In the genomic region with DNA sequence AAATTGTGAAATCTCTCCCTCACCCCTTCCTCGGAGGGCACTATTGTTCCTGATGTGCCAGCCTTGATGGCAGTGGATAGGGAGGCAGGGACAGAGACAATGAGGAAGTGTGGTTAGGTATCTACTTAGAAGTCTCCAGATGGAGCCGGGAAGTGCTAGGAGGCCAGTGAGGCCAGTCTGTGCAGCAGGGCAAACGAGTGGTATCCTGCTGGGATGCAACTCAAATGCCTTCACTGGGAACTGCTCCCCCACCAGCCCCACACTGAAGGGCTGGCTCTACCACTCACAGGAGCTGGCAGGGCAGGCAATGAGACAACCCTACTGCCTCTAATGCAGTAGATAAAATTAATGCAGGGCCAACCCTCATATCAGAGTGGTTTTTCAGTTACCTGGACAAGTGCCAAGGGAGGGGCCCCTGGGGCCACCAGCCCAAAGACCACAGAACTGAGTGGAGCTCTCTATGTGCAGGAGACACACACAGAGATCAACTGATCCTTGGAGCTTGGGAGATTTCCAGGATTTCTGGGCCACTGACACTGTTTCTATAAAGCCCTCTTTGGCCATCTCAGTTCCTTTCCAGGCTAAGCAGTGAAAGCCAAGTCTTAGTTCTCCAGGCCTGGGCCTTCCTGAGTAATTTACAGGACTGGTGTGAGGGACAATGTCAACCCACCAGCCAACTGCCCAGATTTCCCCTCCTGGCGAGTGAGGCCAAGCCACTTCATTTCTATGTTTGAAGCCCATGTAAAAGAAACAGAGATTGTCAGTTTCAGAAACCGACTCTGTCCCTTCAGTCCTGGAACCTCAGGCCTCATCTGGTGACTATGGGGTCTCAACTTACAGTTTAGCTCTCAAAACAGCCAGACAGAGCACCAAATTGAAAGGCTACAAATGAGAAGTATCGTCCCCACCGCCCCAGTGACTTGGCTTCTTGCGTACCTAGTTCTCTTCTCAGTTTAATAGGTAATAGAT, we compare ENCODE assay signal across 1 cellular context.
A peak's percentile ranks its signal among the peaks of the same experiment; 100 is the strongest.
TF ChIP-seq lines count a peak whose summit lies in the region.

No MANE protein-coding gene starts in this region.

TF ChIP-seq in K562, 482 proteins besides CTCF, POLR2A, EP300 and RAD21:
- TF ChIP-seq HINFP (tag; conservative IDR thresholded peaks at IDR 0.05; ENCODE audit: low read depth) (no peak), SPI1 (IDR thresholded peaks at IDR 0.05; ENCODE audit: borderline replicate concordance, low read depth, low read length) (peak; percentile 28; the same call in 1 of the 2 replicates), ZNF239 (CRISPR knock-in tag; IDR thresholded peaks at IDR 0.05) (no peak), NFIC (IDR thresholded peaks at IDR 0.05) (peak; percentile 75), KDM5B (IDR thresholded peaks at IDR 0.05; ENCODE audit: insufficient replicate concordance, low read depth, low read length) (peak; percentile 46), SUPT5H (IDR thresholded peaks at IDR 0.05) (peak; percentile 21; the same call in 1 of the 2 replicates), ZNF232 (CRISPR knock-in tag; IDR thresholded peaks at IDR 0.05) (no peak), MYBL2 (IDR thresholded peaks at IDR 0.05; ENCODE audit: low read depth) (no peak), MYBL2 (CRISPR knock-in tag; IDR thresholded peaks at IDR 0.05; ENCODE audit: borderline replicate concordance) (no peak)
TF ChIP-seq in K562: peak in this region for 4.
